12 cellular contexts compared by ENCODE assay signal in genomic region chrX:154343620-154344019, GRCh38. TPM values are rescaled to one million over a fixed set of nuclear protein-coding genes. Genes with fewer than 3 reads are reported as not detected.
DNase-seq lines count a peak whose midpoint lies in the region; ATAC-seq and TF ChIP-seq lines count a peak whose summit lies in the region.
"Not testable (repeated sequence)": the region's sequence is repeated elsewhere in the genome, so short reads cannot be mapped to it uniquely, and the experiment has no call there.
"Had no signal": no experiment of that assay in that cellular context is flagged by ENCODE, and none has a peak within 500 bp of the region (broad histone marks: within the 10 kb centered on the region; RNA-seq: fewer than 3 reads in every experiment).

No MANE protein-coding gene starts in this region.

- not testable (repeated sequence) for H3K9me2 ChIP-seq in PC-3 (replicated peaks; ENCODE audit: low read length)

- intact Hi-C loops in PC-3 (cut with micrococcal nuclease); left cardiac atrium (cut with DNase I); aorta (cut with DNase I): not testable (repeated sequence)

- no CpG with 5 or more reads among the region's 20 CpGs for WGBS in aorta, 2 donors

- H3K4me3 ChIP-seq in PC-3 (ENCODE audit: low read length); aorta (ENCODE audit: low read length in 2 of 2): not testable (repeated sequence)

- H3K27me3 Mint-ChIP-seq in activated naive CD8-positive, alpha-beta T cell treated with anti-CD3 and anti-CD28 coated beads, Interleukin-2, amount 10 ng/mL, durations not matched to agents 7 days and 5 days; naive thymus-derived CD8-positive, alpha-beta T cell: not testable (repeated sequence)

- ATAC-seq in GM18498 (IDR thresholded peaks at IDR 0.05; ENCODE audit: unreplicated experiment) (peak; percentile 25), GM21515 (IDR thresholded peaks at IDR 0.05; ENCODE audit: unreplicated experiment) (peak; percentile 36), HG02970 (IDR thresholded peaks at IDR 0.05; ENCODE audit: low FRiP score, unreplicated experiment) (peak; percentile 27), PC-3 (peak; percentile 27), left cardiac atrium (peak; percentile 10 to 13), aorta (ENCODE audit: low FRiP score) (peak; percentile 53)
- peak; percentile 18 for ATAC-seq in activated naive CD8-positive, alpha-beta T cell treated with anti-CD3 and anti-CD28 coated beads, Interleukin-2, amount 10 ng/mL, durations not matched to agents 7 days and 5 days (ENCODE audit: low read depth)
- peak; percentile 12 to 22 for ATAC-seq in naive thymus-derived CD8-positive, alpha-beta T cell

- not testable (repeated sequence) for TF ChIP-seq CTCF in PC-3 (conservative IDR thresholded peaks at IDR 0.05; ENCODE audit: low read depth, low read length)

- H3F3A ChIP-seq in PC-3 (ENCODE audit: low read length, unreplicated experiment): not testable (repeated sequence)

- H3K36me3 ChIP-seq in PC-3 (ENCODE audit: low read depth, low read length); aorta (ENCODE audit: control insufficient read depth in 1 of 2, insufficient read depth in 2 of 2, low read length in 1 of 2): not testable (repeated sequence)

- not testable (repeated sequence) for H3K9me3 ChIP-seq in PC-3 (ENCODE audit: low read length); aorta (ENCODE audit: control insufficient read depth, low read length)

- not testable (repeated sequence) for H3K27ac ChIP-seq in PC-3 (ENCODE audit: low read length); aorta (ENCODE audit: low read depth in 1 of 2, low read length in 2 of 2)

- H3K4me3 Mint-ChIP-seq in activated naive CD8-positive, alpha-beta T cell treated with anti-CD3 and anti-CD28 coated beads, Interleukin-2, amount 10 ng/mL, durations not matched to agents 7 days and 5 days; naive thymus-derived CD8-positive, alpha-beta T cell: not testable (repeated sequence)

- BruUV-seq in PC-3 (replicated peaks; lab: Mats Ljungman, UMichigan): not testable (repeated sequence)

- not testable (repeated sequence) for H3K27me3 ChIP-seq in PC-3 (ENCODE audit: low read length); aorta (ENCODE audit: control insufficient read depth in 1 of 2, insufficient read depth in 2 of 2, low read length in 1 of 2)

- H3K36me3 Mint-ChIP-seq in activated naive CD8-positive, alpha-beta T cell treated with anti-CD3 and anti-CD28 coated beads, Interleukin-2, amount 10 ng/mL, durations not matched to agents 7 days and 5 days; naive thymus-derived CD8-positive, alpha-beta T cell: not testable (repeated sequence)

- not testable (repeated sequence) for H3K27ac Mint-ChIP-seq in activated naive CD8-positive, alpha-beta T cell treated with anti-CD3 and anti-CD28 coated beads, Interleukin-2, amount 10 ng/mL, durations not matched to agents 7 days and 5 days; naive thymus-derived CD8-positive, alpha-beta T cell

- H3K9me3 Mint-ChIP-seq in activated naive CD8-positive, alpha-beta T cell treated with anti-CD3 and anti-CD28 coated beads, Interleukin-2, amount 10 ng/mL, durations not matched to agents 7 days and 5 days; naive thymus-derived CD8-positive, alpha-beta T cell: not testable (repeated sequence)

- CTCF ChIA-PET in PC-3 (lab: Charles Lee): not testable (repeated sequence)

- not testable (repeated sequence) for H3K4me2 ChIP-seq in PC-3 (ENCODE audit: low read length)

- DNase-seq in PC-3; activated naive CD8-positive, alpha-beta T cell treated with anti-CD3 and anti-CD28 coated beads, Interleukin-2, amount 10 ng/mL, durations not matched to agents 7 days and 5 days; left cardiac atrium; naive thymus-derived CD8-positive, alpha-beta T cell; aorta: not testable (repeated sequence)

- H3K4me1 ChIP-seq in PC-3 (ENCODE audit: insufficient read depth, low read length); aorta (ENCODE audit: control insufficient read depth in 1 of 2, insufficient read depth in 2 of 2, low read length in 2 of 2): not testable (repeated sequence)

- not testable (repeated sequence) for H3K79me2 ChIP-seq in PC-3 (ENCODE audit: low read length)

- peaks cover 10% of the 10 kb centered on the region for H3K4me1 Mint-ChIP-seq in activated naive CD8-positive, alpha-beta T cell treated with anti-CD3 and anti-CD28 coated beads, Interleukin-2, amount 10 ng/mL, durations not matched to agents 7 days and 5 days
- H3K4me1 Mint-ChIP-seq in naive thymus-derived CD8-positive, alpha-beta T cell: peaks cover 6 to 14% (median 12%) of the 10 kb centered on the region in 4 donors

- not testable (repeated sequence) for H4K20me1 ChIP-seq in PC-3 (ENCODE audit: low read length)

- H3K9ac ChIP-seq in PC-3 (ENCODE audit: low read length): not testable (repeated sequence)

- POLR2A ChIA-PET in PC-3 (lab: Charles Lee; ENCODE audit: unreplicated experiment); activated naive CD8-positive, alpha-beta T cell treated with anti-CD3 and anti-CD28 coated beads, Interleukin-2, amount 10 ng/mL, durations not matched to agents 7 days and 5 days (lab: Charles Lee); naive thymus-derived CD8-positive, alpha-beta T cell (lab: Charles Lee): not testable (repeated sequence)

- not testable (repeated sequence) for H2AFZ ChIP-seq in PC-3 (ENCODE audit: low read length)

RNA-seq across cellular contexts. Expression of gene FLNA, which starts 30.8 kb away (rescaled TPM):
- total RNA-seq in PC-3 (2014; rRNA removed) (2,058 and 3,170 TPM in 2 replicates), left cardiac atrium (100 to 1,000 TPM; 406 to 476 TPM), aorta (1,000 to 10,000 TPM; 4,329 to 7,587 TPM)
- total RNA-seq in activated naive CD8-positive, alpha-beta T cell treated with anti-CD3 and anti-CD28 coated beads, Interleukin-2, amount 10 ng/mL, durations not matched to agents 7 days and 5 days: 100 to 1,000 TPM; 985 to 994 TPM
- 100 to 1,000 TPM; 613 to 633 TPM for total RNA-seq in naive thymus-derived CD8-positive, alpha-beta T cell
- polyA plus RNA-seq in naive thymus-derived CD8-positive, alpha-beta T cell: 100 to 1,000 TPM; 156 to 341 (median 169) TPM
- polyA plus RNA-seq in aorta: 1,000 to 10,000 TPM in 1 of 2 donors, 100 to 1,000 TPM in 1; 515 to 7,857 TPM

RNA-seq across cellular contexts. Expression of gene EMD, which starts 35.5 kb away (rescaled TPM):
- 46.8 and 49.0 TPM in 2 replicates for total RNA-seq in PC-3 (2014; rRNA removed)
- 10 to 100 TPM; 66.1 to 68.1 TPM for total RNA-seq in activated naive CD8-positive, alpha-beta T cell treated with anti-CD3 and anti-CD28 coated beads, Interleukin-2, amount 10 ng/mL, durations not matched to agents 7 days and 5 days
- total RNA-seq in left cardiac atrium: 10 to 100 TPM; 54.5 to 70.9 TPM
- 10 to 100 TPM; 90.4 to 95.4 TPM for total RNA-seq in naive thymus-derived CD8-positive, alpha-beta T cell
- polyA plus RNA-seq in naive thymus-derived CD8-positive, alpha-beta T cell: 10 to 100 TPM; 35.5 to 37.1 (median 35.7) TPM
- total RNA-seq in aorta: 10 to 100 TPM; 49.9 to 73.1 TPM
- 100 to 1,000 TPM in 1 of 2 donors, 10 to 100 TPM in 1; 97.7 to 157 TPM for polyA plus RNA-seq in aorta

RNA-seq across cellular contexts. Expression of gene TKTL1, which starts 48.0 kb away (rescaled TPM):
- total RNA-seq in PC-3 (2014; rRNA removed): not detected in 2 replicates
- 1 to 10 TPM in 1 of 2 experiments, under 1 TPM in 1; 0.31 to 1.2 TPM for total RNA-seq in activated naive CD8-positive, alpha-beta T cell treated with anti-CD3 and anti-CD28 coated beads, Interleukin-2, amount 10 ng/mL, durations not matched to agents 7 days and 5 days
- 1 to 10 TPM; 4.1 to 7.0 TPM for total RNA-seq in left cardiac atrium
- 1 to 10 TPM; 1.1 to 2.2 TPM for total RNA-seq in naive thymus-derived CD8-positive, alpha-beta T cell
- 10 to 100 TPM; 38.8 to 56.4 (median 39.0) TPM for polyA plus RNA-seq in naive thymus-derived CD8-positive, alpha-beta T cell
- total RNA-seq in aorta: under 1 TPM; 0.23 to 0.24 TPM
- not detected for polyA plus RNA-seq in aorta
- total RNA-seq: activated naive CD4-positive, alpha-beta T cell treated with anti-CD3 and anti-CD28 coated beads for 36 hours; kidney epithelial cell; tibial nerve had no signal

RNA-seq across cellular contexts. Expression of gene TEX28, which starts 48.7 kb away (rescaled TPM):
- total RNA-seq in PC-3 (2014; rRNA removed) (0.11 TPM in 1 of 2 replicates, not detected in the other), left cardiac atrium (not detected), aorta (not detected)
- not detected for total RNA-seq in activated naive CD8-positive, alpha-beta T cell treated with anti-CD3 and anti-CD28 coated beads, Interleukin-2, amount 10 ng/mL, durations not matched to agents 7 days and 5 days
- not detected for total RNA-seq in naive thymus-derived CD8-positive, alpha-beta T cell
- not detected for polyA plus RNA-seq in naive thymus-derived CD8-positive, alpha-beta T cell
- not detected for polyA plus RNA-seq in aorta
- total RNA-seq: activated naive CD4-positive, alpha-beta T cell treated with anti-CD3 and anti-CD28 coated beads for 36 hours; CD8-positive, alpha-beta memory T cell; kidney epithelial cell; tibial nerve had no signal
- polyA plus RNA-seq: CD8-positive, alpha-beta memory T cell had no signal

RNA-seq across cellular contexts. Expression of gene RPL10, which starts 54.6 kb away (rescaled TPM):
- total RNA-seq in PC-3 (2014; rRNA removed) (2,879 and 3,401 TPM in 2 replicates), left cardiac atrium (1,000 to 10,000 TPM; 2,090 to 2,230 TPM), aorta (1,000 to 10,000 TPM; 2,525 to 2,861 TPM)
- 1,000 to 10,000 TPM; 2,867 to 2,975 TPM for total RNA-seq in activated naive CD8-positive, alpha-beta T cell treated with anti-CD3 and anti-CD28 coated beads, Interleukin-2, amount 10 ng/mL, durations not matched to agents 7 days and 5 days
- total RNA-seq in naive thymus-derived CD8-positive, alpha-beta T cell: 1,000 to 10,000 TPM; 4,733 to 4,862 TPM
- polyA plus RNA-seq in naive thymus-derived CD8-positive, alpha-beta T cell: 1,000 to 10,000 TPM; 5,585 to 7,081 (median 6,663) TPM
- 1,000 to 10,000 TPM; 7,028 to 7,505 TPM for polyA plus RNA-seq in aorta
